21 cellular contexts compared by ENCODE assay signal in the genomic region with DNA sequence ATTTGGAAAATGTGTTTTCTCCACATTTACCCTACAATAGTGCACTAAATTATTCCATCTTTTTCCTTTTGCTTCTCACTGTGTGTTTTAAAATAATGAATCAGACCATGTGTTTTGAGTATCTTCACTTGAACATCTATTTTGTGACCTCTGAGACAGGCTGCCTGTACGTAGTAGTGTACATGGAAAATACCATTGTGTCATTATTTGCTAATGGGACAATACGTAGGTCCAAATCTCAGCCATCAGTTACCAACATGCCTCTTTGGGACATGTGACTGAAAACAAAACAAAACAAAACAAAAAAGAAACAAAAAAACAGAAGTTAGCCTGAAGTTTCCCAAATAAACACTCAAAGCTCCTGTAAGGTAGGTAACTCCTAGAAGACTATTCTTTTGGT. TPM values are rescaled to one million over a fixed set of nuclear protein-coding genes. Genes with fewer than 3 reads are reported as not detected.
"Had no signal": no experiment of that assay in that cellular context is flagged by ENCODE, and none has a peak within 500 bp of the region (broad histone marks: within the 10 kb centered on the region; RNA-seq: fewer than 3 reads in every experiment).

No MANE protein-coding gene starts in this region.

- H3K36me3 ChIP-seq: left ventricle myocardium inferior, sigmoid colon, thoracic aorta, vagina had no signal

- H3K79me2 ChIP-seq: hepatocyte had no signal

- H3K4me2 ChIP-seq: hepatocyte had no signal

- H2AFZ ChIP-seq: hepatocyte had no signal

- H3K4me1 ChIP-seq: sigmoid colon, vagina had no signal

- ATAC-seq: WTC11 had no signal

- H3K27ac ChIP-seq: epithelial cell of prostate, hepatocyte, left ventricle myocardium inferior, sigmoid colon, thoracic aorta, vagina had no signal

- H3K27me3 ChIP-seq: hepatocyte, sigmoid colon, vagina had no signal

- DNase-seq: activated gamma-delta T cell treated with Interleukin-2 at 50 U/mL for 16 hours; activated T-cell treated with anti-CD3 and anti-CD28 coated beads, Interleukin-2, amount 50 U/mL, for 1 hour; anterior cingulate cortex; glutamatergic neuron; left ventricle myocardium inferior; mammary epithelial cell; nephron progenitor cell; nucleus accumbens; sigmoid colon; stimulated activated CD4-positive, alpha-beta T cell treated with anti-CD3 and anti-CD28 coated beads, Interleukin-4, amount 100 ng/mL, for 24 hours; stimulated activated naive CD4-positive, alpha-beta T cell treated with Interleukin-2 at 50 U/mL for 16 hours; T1000 had no signal

- H3K9me3 ChIP-seq: left ventricle myocardium inferior, sigmoid colon, thoracic aorta, vagina had no signal

- H3K4me3 ChIP-seq: hepatocyte, left ventricle myocardium inferior, sigmoid colon, thoracic aorta, vagina had no signal

RNA-seq across cellular contexts. Expression of a gene that starts 7.1 kb away (rescaled TPM):
- total RNA-seq: chondrocyte, fibroblast of villous mesenchyme, left ventricle myocardium inferior, mammary epithelial cell, sigmoid colon, thoracic aorta, vagina had no signal
- polyA plus RNA-seq: hepatocyte, mammary epithelial cell, sigmoid colon had no signal

RNA-seq across cellular contexts. Expression of a gene that starts 16.4 kb away (rescaled TPM):
- total RNA-seq: cardiac septum, chondrocyte, fibroblast of villous mesenchyme, hepatocyte, left ventricle myocardium inferior, mammary epithelial cell, mesothelial cell of epicardium, sigmoid colon, thoracic aorta, vagina, WTC11 had no signal
- polyA plus RNA-seq: hepatocyte, mammary epithelial cell, sigmoid colon had no signal
